In the genomic region with DNA sequence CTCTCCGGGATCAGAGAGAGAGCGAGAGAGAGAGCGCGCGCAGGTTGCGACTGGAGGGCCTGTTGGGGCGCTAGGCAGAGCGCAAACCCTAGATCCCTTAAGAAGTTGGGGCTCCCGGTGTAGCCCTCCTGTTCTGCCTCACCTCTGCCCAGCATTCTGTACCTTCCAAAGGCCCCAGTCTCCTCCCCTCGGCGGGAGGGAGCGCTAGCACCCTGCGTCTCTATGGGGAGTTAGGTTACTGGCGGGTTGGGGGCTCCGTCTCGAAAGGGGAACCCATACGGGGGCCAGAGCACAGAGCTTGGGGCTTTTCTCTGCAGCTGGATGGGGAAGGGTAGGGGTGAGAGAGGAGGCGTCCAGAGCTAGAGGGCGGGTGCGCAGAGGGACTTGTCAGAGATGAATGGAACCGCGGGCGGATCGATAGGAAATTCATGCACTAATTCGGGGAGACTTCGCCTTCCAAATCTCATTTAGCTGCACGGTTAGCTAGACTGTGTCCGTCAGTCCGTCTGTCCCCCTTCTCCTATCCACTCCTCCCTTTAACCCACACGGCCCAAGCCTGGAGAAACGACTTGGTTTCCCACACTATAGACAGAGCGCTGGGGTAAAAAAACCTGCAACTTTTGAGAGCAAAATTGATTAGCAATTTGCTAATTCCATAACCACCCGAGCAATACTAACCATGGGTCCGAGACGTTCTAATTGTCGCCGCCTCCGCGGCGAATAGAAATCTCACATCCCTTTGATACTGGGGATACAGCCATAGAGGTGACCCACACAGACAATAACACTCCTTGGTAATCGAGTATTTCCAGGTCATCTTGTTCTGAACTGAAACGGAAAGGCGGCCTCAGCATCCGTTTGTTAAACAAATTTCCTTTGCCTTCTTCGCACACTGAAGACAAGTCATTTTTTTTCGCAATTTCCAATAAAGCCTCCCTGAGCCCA, we compare ENCODE assay signal across 8 cellular contexts. TPM values are rescaled to one million over a fixed set of nuclear protein-coding genes. Genes with fewer than 3 reads are reported as not detected.
DNase-seq lines count a peak whose midpoint lies in the region; ATAC-seq, FAIRE-seq and TF ChIP-seq lines count a peak whose summit lies in the region.

No MANE protein-coding gene starts in this region.

- no peaks in the 10 kb centered on the region for H3K79me2 ChIP-seq in SU-DHL-6 (ENCODE audit: insufficient read depth, low read length)

- no peaks in the 10 kb centered on the region for H3K36me3 Mint-ChIP-seq in CD4-positive, CD25-positive, alpha-beta regulatory T cell
- H3K36me3 Mint-ChIP-seq in stimulated activated memory B cell treated with anti-CD40 and anti-IgM and Interleukin-4, amounts not matched to agents 10 μg/mL and 1 μg/mL and 100 μg/mL, for 72 hours: no peaks in the 10 kb centered on the region

- peak overlapping the region in 2 of 3 donors; percentile 72 to 94 for H3K27ac Mint-ChIP-seq in CD4-positive, CD25-positive, alpha-beta regulatory T cell
- H3K27ac Mint-ChIP-seq in stimulated activated memory B cell treated with anti-CD40 and anti-IgM and Interleukin-4, amounts not matched to agents 10 μg/mL and 1 μg/mL and 100 μg/mL, for 72 hours: no peak overlapping the region

- WGBS in gastroesophageal sphincter (ENCODE audit: low coverage in 1 of 2), 2 donors: 27 to 45% methylated on average over 24 to 25 of the region's 46 CpGs

- H3K27ac ChIP-seq in CD4-positive, CD25-positive, alpha-beta regulatory T cell (ENCODE audit: insufficient read depth, low read length, poor library complexity, severe bottlenecking): peak overlapping the region; percentile 33
- no peak overlapping the region for H3K27ac ChIP-seq in SU-DHL-6 (ENCODE audit: low read depth, low read length)
- H3K27ac ChIP-seq in gastroesophageal sphincter: peak overlapping the region; percentile 97 to 98 (median 97)

- H3K9me3 Mint-ChIP-seq in CD4-positive, CD25-positive, alpha-beta regulatory T cell: peaks cover 0 to 2% (median 0%) of the 10 kb centered on the region in 7 donors
- no peaks in the 10 kb centered on the region for H3K9me3 Mint-ChIP-seq in stimulated activated memory B cell treated with anti-CD40 and anti-IgM and Interleukin-4, amounts not matched to agents 10 μg/mL and 1 μg/mL and 100 μg/mL, for 72 hours

- peaks cover 64% of the 10 kb centered on the region for H3K27me3 Mint-ChIP-seq in CD4-positive, CD25-positive, alpha-beta regulatory T cell
- H3K27me3 Mint-ChIP-seq in stimulated activated memory B cell treated with anti-CD40 and anti-IgM and Interleukin-4, amounts not matched to agents 10 μg/mL and 1 μg/mL and 100 μg/mL, for 72 hours: peaks cover 73% of the 10 kb centered on the region

- no peaks in the 10 kb centered on the region for H3F3A ChIP-seq in SU-DHL-6 (ENCODE audit: insufficient read depth)

- H3K4me3 Mint-ChIP-seq in CD4-positive, CD25-positive, alpha-beta regulatory T cell: peak overlapping the region; percentile 76 to 95 (median 88)
- peak overlapping the region; percentile 73 for H3K4me3 Mint-ChIP-seq in stimulated activated memory B cell treated with anti-CD40 and anti-IgM and Interleukin-4, amounts not matched to agents 10 μg/mL and 1 μg/mL and 100 μg/mL, for 72 hours

- no peaks in the 10 kb centered on the region for H3K9me2 ChIP-seq in SU-DHL-6 (replicated peaks; ENCODE audit: insufficient read depth, low read length)

- TF ChIP-seq CTCF in SU-DHL-6 (IDR thresholded peaks at IDR 0.05; ENCODE audit: insufficient read depth, low read length, poor library complexity, severe bottlenecking) (no peak), gastroesophageal sphincter (IDR thresholded peaks at IDR 0.05) (no peak)

- ATAC-seq in CD4-positive, CD25-positive, alpha-beta regulatory T cell (ENCODE audit: low read depth in 2 of 2): peak; percentile 23 to 35
- ATAC-seq in GM21381 (IDR thresholded peaks at IDR 0.05; ENCODE audit: unreplicated experiment) (peak; percentile 30), gastroesophageal sphincter (no peak)
- ATAC-seq in stimulated activated memory B cell treated with anti-CD40 and anti-IgM and Interleukin-4, amounts not matched to agents 10 μg/mL and 1 μg/mL and 100 μg/mL, for 72 hours: peak; percentile 49

- H3K4me3 ChIP-seq in CD4-positive, CD25-positive, alpha-beta regulatory T cell (ENCODE audit: low read depth, low read length): peak overlapping the region; percentile 80
- H3K4me3 ChIP-seq in SU-DHL-6 (ENCODE audit: insufficient read depth, low read length, poor library complexity, severe bottlenecking): peak overlapping the region; percentile 64
- peak overlapping the region; percentile 66 to 81 for H3K4me3 ChIP-seq in gastroesophageal sphincter

- peak overlapping the region; percentile 55 for H3K9ac ChIP-seq in SU-DHL-6 (ENCODE audit: low read length)

- H3K4me1 ChIP-seq in CD4-positive, CD25-positive, alpha-beta regulatory T cell (ENCODE audit: control insufficient read depth, insufficient read depth, low read length, poor library complexity, severe bottlenecking): peaks cover 56% of the 10 kb centered on the region
- H3K4me1 ChIP-seq in gastroesophageal sphincter: peaks cover 7 to 85% (median 8%) of the 10 kb centered on the region in 3 donors

- no peaks in the 10 kb centered on the region for H4K20me1 ChIP-seq in SU-DHL-6 (ENCODE audit: low read depth, low read length)

- H3K27me3 ChIP-seq in CD4-positive, CD25-positive, alpha-beta regulatory T cell (ENCODE audit: control insufficient read depth, insufficient read depth, low read length): peaks cover 24% of the 10 kb centered on the region
- H3K27me3 ChIP-seq in SU-DHL-6 (ENCODE audit: low read length): no peaks in the 10 kb centered on the region
- H3K27me3 ChIP-seq in gastroesophageal sphincter: no peaks in the 10 kb centered on the region

- no peak for TF ChIP-seq POLR2A in gastroesophageal sphincter (IDR thresholded peaks at IDR 0.05)

- no peak for DNase-seq in CD4-positive, CD25-positive, alpha-beta regulatory T cell
- DNase-seq in T-helper 9 cell (no peak), RCC 7860 (ENCODE audit: low spot score) (no peak), SIG-M5 (lab: John Stamatoyannopoulos, UW) (no peak)

- TF ChIP-seq EP300 in gastroesophageal sphincter (IDR thresholded peaks at IDR 0.05): no peak

- no peaks in the 10 kb centered on the region for H3K9me3 ChIP-seq in CD4-positive, CD25-positive, alpha-beta regulatory T cell (ENCODE audit: control insufficient read depth in 2 of 2, low read length in 2 of 2)
- no peaks in the 10 kb centered on the region for H3K9me3 ChIP-seq in SU-DHL-6 (ENCODE audit: insufficient read depth, low read length)
- no peaks in the 10 kb centered on the region for H3K9me3 ChIP-seq in gastroesophageal sphincter

- no peak for FAIRE-seq in RCC 7860 (lab: Jason Lieb, UNC)

- H3K4me1 Mint-ChIP-seq in CD4-positive, CD25-positive, alpha-beta regulatory T cell: peaks cover 16 to 61% (median 48%) of the 10 kb centered on the region in 4 donors
- H3K4me1 Mint-ChIP-seq in stimulated activated memory B cell treated with anti-CD40 and anti-IgM and Interleukin-4, amounts not matched to agents 10 μg/mL and 1 μg/mL and 100 μg/mL, for 72 hours: peaks cover 15% of the 10 kb centered on the region

- H3K4me2 ChIP-seq in SU-DHL-6 (ENCODE audit: low read depth, low read length, poor library complexity, severe bottlenecking): peak overlapping the region; percentile 61

- H2AFZ ChIP-seq in SU-DHL-6 (ENCODE audit: low read depth, low read length, severe bottlenecking): peak overlapping the region; percentile 73

- H3K36me3 ChIP-seq in CD4-positive, CD25-positive, alpha-beta regulatory T cell (ENCODE audit: control insufficient read depth, insufficient read depth, low read length): no peaks in the 10 kb centered on the region
- H3K36me3 ChIP-seq in SU-DHL-6 (ENCODE audit: low read length): no peaks in the 10 kb centered on the region
- H3K36me3 ChIP-seq in gastroesophageal sphincter: no peaks in the 10 kb centered on the region

RNA-seq across cellular contexts. Expression of a gene that starts 0.7 kb away (rescaled TPM):
- total RNA-seq in CD4-positive, CD25-positive, alpha-beta regulatory T cell: 2.9 TPM
- under 1 TPM in 2 of 4 donors, not detected in 2; 0.16 to 0.18 TPM for polyA plus RNA-seq in CD4-positive, CD25-positive, alpha-beta regulatory T cell
- total RNA-seq in gastroesophageal sphincter: 10 to 100 TPM in 1 of 4 donors, 1 to 10 TPM in 3; 3.0 to 12.9 (median 6.9) TPM

RNA-seq across cellular contexts. Expression of a gene that starts 11.2 kb away (rescaled TPM):
- total RNA-seq in CD4-positive, CD25-positive, alpha-beta regulatory T cell: 8.1 TPM
- under 1 TPM in 2 of 4 donors, not detected in 2; 0.05 to 0.16 TPM for polyA plus RNA-seq in CD4-positive, CD25-positive, alpha-beta regulatory T cell
- total RNA-seq in gastroesophageal sphincter: 10 to 100 TPM; 11.4 to 48.7 (median 24.2) TPM

RNA-seq across cellular contexts. Expression of a gene that starts 14.7 kb away (rescaled TPM):
- not detected for total RNA-seq in CD4-positive, CD25-positive, alpha-beta regulatory T cell
- not detected for polyA plus RNA-seq in CD4-positive, CD25-positive, alpha-beta regulatory T cell
- total RNA-seq in gastroesophageal sphincter: 1 to 10 TPM in 3 of 4 donors, under 1 TPM in 1; 0.27 to 2.7 (median 1.4) TPM

RNA-seq across cellular contexts. Expression of a gene that starts 25.9 kb away (rescaled TPM):
- total RNA-seq in CD4-positive, CD25-positive, alpha-beta regulatory T cell: not detected
- polyA plus RNA-seq in CD4-positive, CD25-positive, alpha-beta regulatory T cell: not detected
- 10 to 100 TPM in 1 of 4 donors, 1 to 10 TPM in 3; 4.9 to 40.1 (median 5.1) TPM for total RNA-seq in gastroesophageal sphincter

RNA-seq across cellular contexts. Expression of a gene that starts 31.9 kb away (rescaled TPM):
- 2.1 TPM for total RNA-seq in CD4-positive, CD25-positive, alpha-beta regulatory T cell
- 1 to 10 TPM in 3 of 4 donors, under 1 TPM in 1; 0.77 to 7.2 (median 2.1) TPM for polyA plus RNA-seq in CD4-positive, CD25-positive, alpha-beta regulatory T cell
- 1 to 10 TPM in 3 of 4 donors, under 1 TPM in 1; 0.78 to 8.9 (median 3.0) TPM for total RNA-seq in gastroesophageal sphincter
